ENCODE assay signal across 22 cellular contexts in genomic region chr10:23330953-23331352, GRCh38. TPM values are rescaled to one million over a fixed set of nuclear protein-coding genes. Genes with fewer than 3 reads are reported as not detected.
"Had no signal": no experiment of that assay in that cellular context is flagged by ENCODE, and none has a peak within 500 bp of the region (broad histone marks: within the 10 kb centered on the region; RNA-seq: fewer than 3 reads in every experiment).

No MANE protein-coding gene starts in this region.

- H3K4me1 Mint-ChIP-seq: nephron had no signal

- H3K4me3 Mint-ChIP-seq: naive B cell, nephron had no signal

- ATAC-seq: heart left ventricle; left colon; left ventricle myocardium superior; pancreas; right cardiac atrium; stimulated activated naive CD8-positive, alpha-beta T cell treated with anti-CD3 and anti-CD28 coated beads, Interleukin-15, Interleukin-2, amounts not matched to agents 100 U/mL and 50 U/mL, for 24 hours; upper lobe of right lung had no signal

- H3K27ac Mint-ChIP-seq: nephron, progenitor cell of endocrine pancreas had no signal

- H3K36me3 Mint-ChIP-seq: naive B cell had no signal

- DNase-seq: dorsolateral prefrontal cortex; effector memory CD4-positive, alpha-beta T cell; heart left ventricle; hippocampal formation; left colon; left ventricle myocardium superior; mesendoderm; naive B cell; occipital lobe; pancreas; right cardiac atrium; stimulated activated CD4-positive, alpha-beta T cell treated with anti-CD3 and anti-CD28 coated beads, Interleukin-2, amount 100 ng/mL, for 48 hours; stimulated activated naive CD8-positive, alpha-beta T cell treated with anti-CD3 and anti-CD28 coated beads, Interleukin-15, Interleukin-2, amounts not matched to agents 100 U/mL and 50 U/mL, for 24 hours; testis; upper lobe of right lung had no signal

RNA-seq across cellular contexts. Expression of gene C10orf67, which starts 13.6 kb away (rescaled TPM):
- total RNA-seq: glomerular endothelial cell, kidney epithelial cell, left colon, progenitor cell of endocrine pancreas, smooth muscle cell, subcutaneous adipose tissue, vagina had no signal
